20 cellular contexts compared by ENCODE assay signal in genomic region chr10:57786850-57787750, GRCh38.
"Had no signal": no experiment of that assay in that cellular context is flagged by ENCODE, and none has a peak within 500 bp of the region (broad histone marks: within the 10 kb centered on the region; RNA-seq: fewer than 3 reads in every experiment).

No MANE protein-coding gene starts in this region.

- H3K4me1 Mint-ChIP-seq: activated naive CD8-positive, alpha-beta T cell treated with anti-CD3 and anti-CD28 coated beads, Interleukin-2, amount 10 ng/mL, durations not matched to agents 7 days and 5 days; nephron progenitor cell; T-cell had no signal

- H3K4me3 ChIP-seq: prostate gland, transverse colon had no signal

- H3K27ac ChIP-seq: brain microvascular endothelial cell, prostate gland, transverse colon had no signal

- H3K9me3 ChIP-seq: prostate gland, transverse colon had no signal

- H3K36me3 Mint-ChIP-seq: activated naive CD8-positive, alpha-beta T cell treated with anti-CD3 and anti-CD28 coated beads, Interleukin-2, amount 10 ng/mL, durations not matched to agents 7 days and 5 days; T-cell had no signal

- DNase-seq: activated CD4-positive, CD25-positive, alpha-beta regulatory T cell treated with anti-CD3 and anti-CD28 coated beads, Interleukin-2, amount 50 U/mL, for 72 hours; activated naive CD4-positive, alpha-beta T cell; activated naive CD8-positive, alpha-beta T cell treated with anti-CD3 and anti-CD28 coated beads, Interleukin-2, amount 10 ng/mL, durations not matched to agents 7 days and 5 days; activated T-cell treated with anti-CD3 and anti-CD28 coated beads for 4 hours; brain microvascular endothelial cell; effector memory CD4-positive, alpha-beta T cell; foreskin melanocyte; head of caudate nucleus; kidney glomerular epithelial cell; nephron progenitor cell; right cardiac atrium; small intestine; stimulated activated CD4-positive, alpha-beta T cell treated with anti-CD3 and anti-CD28 coated beads, Interleukin-4, amount 100 ng/mL, for 4 hours; stimulated activated CD8-positive, alpha-beta memory T cell treated with anti-CD3 and anti-CD28 coated beads, Interleukin-4, amount 100 ng/mL, for 48 hours; stimulated activated naive CD4-positive, alpha-beta T cell treated with Interleukin-2 at 50 U/mL for 16 hours; substantia nigra; T-cell; T1000; transverse colon had no signal

- ATAC-seq: right cardiac atrium, T-cell had no signal

- H3K4me3 Mint-ChIP-seq: activated naive CD8-positive, alpha-beta T cell treated with anti-CD3 and anti-CD28 coated beads, Interleukin-2, amount 10 ng/mL, durations not matched to agents 7 days and 5 days; nephron progenitor cell; T-cell had no signal

- H3K4me1 ChIP-seq: prostate gland, transverse colon had no signal

- H3K27me3 ChIP-seq: brain microvascular endothelial cell, transverse colon had no signal

- H3K9me3 Mint-ChIP-seq: nephron progenitor cell had no signal

- FAIRE-seq: small intestine had no signal

- H3K27me3 Mint-ChIP-seq: activated naive CD8-positive, alpha-beta T cell treated with anti-CD3 and anti-CD28 coated beads, Interleukin-2, amount 10 ng/mL, durations not matched to agents 7 days and 5 days; T-cell had no signal

- H3K36me3 ChIP-seq: brain microvascular endothelial cell, prostate gland, transverse colon had no signal

- H3K27ac Mint-ChIP-seq: activated naive CD8-positive, alpha-beta T cell treated with anti-CD3 and anti-CD28 coated beads, Interleukin-2, amount 10 ng/mL, durations not matched to agents 7 days and 5 days; nephron progenitor cell; T-cell had no signal
